ENCODE assay signal across 10 cellular contexts in the genomic region with DNA sequence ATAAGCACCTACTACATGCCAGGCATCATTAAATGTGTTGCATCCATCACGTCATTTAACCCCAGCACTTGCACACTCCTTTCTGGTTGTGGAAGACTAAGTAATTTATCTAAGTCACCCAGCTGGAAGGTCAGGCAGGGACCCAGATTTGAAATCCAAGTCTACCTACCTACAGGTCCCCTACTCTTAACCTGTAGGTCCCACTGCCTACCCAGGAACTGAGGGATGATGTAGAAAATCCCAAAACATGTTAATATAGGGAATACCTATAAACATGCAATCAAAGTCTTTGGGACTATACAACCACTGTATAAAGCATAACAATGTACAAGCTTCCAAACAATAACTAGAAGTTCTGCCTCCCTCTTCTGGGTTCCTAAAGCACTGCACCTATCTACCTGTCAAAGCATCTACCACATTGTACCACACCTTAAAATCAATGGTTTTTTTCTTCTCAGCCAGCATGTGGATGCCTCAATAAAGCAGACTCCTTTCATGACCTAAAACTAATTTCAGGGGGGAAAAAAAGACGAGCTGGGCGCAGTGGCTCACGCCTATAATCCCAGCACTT. TPM values are rescaled to one million over a fixed set of nuclear protein-coding genes. Genes with fewer than 3 reads are reported as not detected.
DNase-seq lines count a peak whose midpoint lies in the region; ATAC-seq and TF ChIP-seq lines count a peak whose summit lies in the region.
"Had no signal": no experiment of that assay in that cellular context is flagged by ENCODE, and none has a peak within 500 bp of the region (broad histone marks: within the 10 kb centered on the region; RNA-seq: fewer than 3 reads in every experiment).

No MANE protein-coding gene starts in this region.

- peaks cover 11% of the 10 kb centered on the region; the same call in 1 of the 2 replicates for H3F3A ChIP-seq in PC-9 (ENCODE audit: insufficient read depth, low read depth)

- intact Hi-C loops in PC-9 (cut with micrococcal nuclease; ENCODE audit: unreplicated experiment), result loop anchor here (5.0 kb wide), 1 partner anchor 280 kb away; a partner anchor contains a TSS

- TF ChIP-seq CTCF in 22Rv1 (IDR thresholded peaks at IDR 0.05), result peak; percentile 61
- TF ChIP-seq CTCF in PC-9 (conservative IDR thresholded peaks at IDR 0.05), result peak; percentile 86
- peak; percentile 7 to 25 for TF ChIP-seq CTCF in fibroblast of lung (conservative IDR thresholded peaks at IDR 0.05 in 1 of 2, IDR thresholded peaks at IDR 0.05 in 1 of 2; ENCODE audit: low read depth in 1 of 2, low read length in 2 of 2)

- H3K79me2 ChIP-seq in PC-9 (ENCODE audit: low read depth), result no peaks in the 10 kb centered on the region
- no peaks in the 10 kb centered on the region for H3K79me2 ChIP-seq in fibroblast of lung (ENCODE audit: control insufficient read depth, insufficient read depth, low read length)

- POLR2A ChIA-PET in PC-9 (lab: Charles Lee; ENCODE audit: unreplicated experiment), result interaction anchor here (0.6 kb wide), 2 partner anchors 278 to 605 kb away, joined by 3 read pairs; no protein-coding TSS in a partner anchor

- no peaks in the 10 kb centered on the region for H4K20me1 ChIP-seq in PC-9 (ENCODE audit: insufficient read depth)
- no peaks in the 10 kb centered on the region for H4K20me1 ChIP-seq in fibroblast of lung (ENCODE audit: control insufficient read depth, extremely low read depth, insufficient read depth, low read length)

- peak; percentile 38 for DNase-seq in EL
- DNase-seq in PC-9, result peak; percentile 33 to 70
- DNase-seq in fibroblast of lung (ENCODE audit: low read depth in 2 of 2), result peak; percentile 23 to 28
- no peak for DNase-seq in GOT3 (lab: John Stamatoyannopoulos, UW)
- DNase-seq in stimulated activated naive CD4-positive, alpha-beta T cell (lab: John Stamatoyannopoulos, UW), result no peak
- DNase-seq: activated CD8-positive, alpha-beta memory T cell treated with anti-CD3 and anti-CD28 coated beads, Interleukin-2, amount 10 ng/mL, durations not matched to agents 7 days and 5 days; midbrain had no signal

- CTCF ChIA-PET in PC-9 (lab: Charles Lee), result interaction anchor here (0.5 to 2.4 kb wide), 5 partner anchors 89 to 353 kb away, joined by 4 to 17 read pairs (median 5); no protein-coding TSS in a partner anchor

- ATAC-seq in HG03565 (IDR thresholded peaks at IDR 0.05; ENCODE audit: unreplicated experiment) (no peak), GM21526 (IDR thresholded peaks at IDR 0.05; ENCODE audit: low FRiP score, unreplicated experiment) (no peak)
- ATAC-seq: activated CD8-positive, alpha-beta memory T cell treated with anti-CD3 and anti-CD28 coated beads, Interleukin-2, amount 10 ng/mL, durations not matched to agents 7 days and 5 days had no signal

- H3K9me3 ChIP-seq in PC-9 (ENCODE audit: insufficient read depth, low read depth) (no peaks in the 10 kb centered on the region; the same call in 1 of the 2 replicates), fibroblast of lung (ENCODE audit: control insufficient read depth, insufficient read depth, low read depth, low read length) (no peaks in the 10 kb centered on the region)

- H3K4me3 ChIP-seq in PC-9 (no peak overlapping the region), fibroblast of lung (replicated peaks in 1 of 4; ENCODE audit: control extremely low read depth in 1 of 4, insufficient read depth in 1 of 4, low read depth in 3 of 4, low read length in 4 of 4) (no peak overlapping the region)

- no peak overlapping the region for H3K9ac ChIP-seq in fibroblast of lung (ENCODE audit: insufficient read depth, low read length)

- H3K4me1 ChIP-seq in PC-9 (replicated peaks; ENCODE audit: insufficient read depth), result peaks cover 35% of the 10 kb centered on the region
- peaks cover 8% of the 10 kb centered on the region for H3K4me1 ChIP-seq in fibroblast of lung (ENCODE audit: control insufficient read depth, extremely low read depth, insufficient read depth, low read length)

- no TSS peak for BruUV-seq in PC-9 (replicated peaks; lab: Mats Ljungman, UMichigan)

- no peaks in the 10 kb centered on the region for H3K27me3 ChIP-seq in PC-9 (ENCODE audit: insufficient read depth, low read depth)
- no peaks in the 10 kb centered on the region for H3K27me3 ChIP-seq in fibroblast of lung (ENCODE audit: control insufficient read depth, insufficient read depth, low read length)

- H2AFZ ChIP-seq in PC-9 (no peak overlapping the region), fibroblast of lung (ENCODE audit: low read length) (no peak overlapping the region)

- H3K4me2 ChIP-seq in PC-9 (no peak overlapping the region), fibroblast of lung (ENCODE audit: extremely low read depth, insufficient read depth, low read length) (no peak overlapping the region)

- H3K36me3 ChIP-seq in PC-9 (ENCODE audit: low read depth) (no peaks in the 10 kb centered on the region), fibroblast of lung (ENCODE audit: control insufficient read depth, insufficient read depth, low read length) (peaks cover 4% of the 10 kb centered on the region)

- H3K27ac ChIP-seq in 22Rv1 (no peak overlapping the region), PC-9 (no peak overlapping the region), fibroblast of lung (ENCODE audit: insufficient read depth, low read length) (no peak overlapping the region)

- no peaks in the 10 kb centered on the region for H3K9me2 ChIP-seq in PC-9 (ENCODE audit: insufficient read depth)

RNA-seq across cellular contexts. Expression of a gene that starts 5.6 kb away (rescaled TPM):
- total RNA-seq in PC-9 (2021) (1.4 and 1.7 TPM in 2 replicates), fibroblast of lung (22.1 and 33.7 TPM in 2 replicates)
- polyA plus RNA-seq in fibroblast of lung, result 20.2 and 32.1 TPM in 2 replicates
- 14.4 and 28.1 TPM in 2 replicates for polyA plus RNA-seq in fibroblast of lung (2012)
- polyA minus RNA-seq in fibroblast of lung (ENCODE audit: low replicate concordance), result 17.2 and 22.0 TPM in 2 replicates

Comparison
In these comparisons a context has a peak if more than half of its experiments do, and no peak if none do; other contexts are left out.
1. CTCF ChIP-seq: peak in every context shown above with its lines; median percentile 86 in PC-9; 61 in 22Rv1; 16 in fibroblast of lung.
2. DNase-seq: peak in EL (single experiment), PC-9 (2 of 2) and fibroblast of lung (2 of 2); none in GOT3 (single experiment) and stimulated activated naive CD4-positive, alpha-beta T cell (0 of 6).